Comparison of ENCODE assay signal across 8 cellular contexts in the genomic region with DNA sequence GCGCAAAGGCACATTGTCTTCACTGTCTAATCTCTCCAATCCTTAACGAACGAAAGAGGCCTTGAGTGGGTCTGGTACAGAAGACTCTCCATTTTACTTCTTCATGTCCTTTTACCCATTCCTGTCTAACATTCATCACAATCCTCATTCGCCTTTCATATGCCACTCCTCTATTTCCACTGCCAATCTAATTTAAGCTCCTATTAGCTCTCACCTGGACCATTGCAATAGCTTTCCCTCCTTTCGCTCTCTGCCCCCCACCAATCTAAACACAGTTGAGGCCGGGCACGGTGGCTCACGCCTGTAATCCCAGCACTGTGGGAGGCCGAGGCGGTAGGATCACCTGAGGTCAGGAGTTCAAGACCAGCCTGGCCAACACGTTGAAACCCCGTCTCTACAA. TPM values are rescaled to one million over a fixed set of nuclear protein-coding genes. Genes with fewer than 3 reads are reported as not detected.
DNase-seq lines count a peak whose midpoint lies in the region; ATAC-seq and TF ChIP-seq lines count a peak whose summit lies in the region.

No MANE protein-coding gene starts in this region.

- POLR2A ChIA-PET in activated CD4-positive, alpha-beta T cell treated with anti-CD3 and anti-CD28 coated beads, Interleukin-2, amount 10 ng/mL, durations not matched to agents 7 days and 5 days (lab: Charles Lee): no interaction called here

- no peaks in the 10 kb centered on the region for H3K9me3 ChIP-seq in T-helper 17 cell (ENCODE audit: control insufficient read depth, low read length, poor library complexity, severe bottlenecking)
- H3K9me3 ChIP-seq in iPS-18a (ENCODE audit: control insufficient read depth, low read depth, low read length): no peaks in the 10 kb centered on the region

- CTCF ChIA-PET in activated CD4-positive, alpha-beta T cell treated with anti-CD3 and anti-CD28 coated beads, Interleukin-2, amount 10 ng/mL, durations not matched to agents 7 days and 5 days (lab: Charles Lee): interaction anchor here (1.0 to 2.3 kb wide), 4 partner anchors 11 to 28 kb away, joined by 3 to 7 read pairs (median 4); partner anchors contain the start of gene PEX12

- H3K27me3 ChIP-seq in iPS-18a (ENCODE audit: control insufficient read depth, insufficient read depth, low read length): peaks cover 25% of the 10 kb centered on the region

- peak overlapping the region; percentile 75 for H3K27ac Mint-ChIP-seq in activated CD4-positive, alpha-beta T cell treated with anti-CD3 and anti-CD28 coated beads, Interleukin-2, amount 10 ng/mL, durations not matched to agents 7 days and 5 days
- H3K27ac Mint-ChIP-seq in T-helper 17 cell: no peak overlapping the region
- H3K27ac Mint-ChIP-seq in stimulated activated naive CD8-positive, alpha-beta T cell treated with anti-CD3 and anti-CD28 coated beads, Interleukin-15, amount 100 ng/mL, for 72 hours: peak overlapping the region in 1 of 2 donors; percentile 9

- H3K4me1 ChIP-seq in iPS-18a (ENCODE audit: control insufficient read depth, low read depth, low read length): no peaks in the 10 kb centered on the region

- no peaks in the 10 kb centered on the region for H3K36me3 ChIP-seq in iPS-18a (ENCODE audit: control insufficient read depth, low read depth, low read length)

- H3K36me3 Mint-ChIP-seq in activated CD4-positive, alpha-beta T cell treated with anti-CD3 and anti-CD28 coated beads, Interleukin-2, amount 10 ng/mL, durations not matched to agents 7 days and 5 days (ENCODE audit: low read depth): peaks cover 5% of the 10 kb centered on the region
- peaks cover 3% of the 10 kb centered on the region for H3K36me3 Mint-ChIP-seq in T-helper 17 cell (ENCODE audit: low read depth)

- peaks cover 38% of the 10 kb centered on the region for H3K4me1 Mint-ChIP-seq in activated CD4-positive, alpha-beta T cell treated with anti-CD3 and anti-CD28 coated beads, Interleukin-2, amount 10 ng/mL, durations not matched to agents 7 days and 5 days
- H3K4me1 Mint-ChIP-seq in T-helper 17 cell: peaks cover 24% of the 10 kb centered on the region
- H3K4me1 Mint-ChIP-seq in stimulated activated naive CD8-positive, alpha-beta T cell treated with anti-CD3 and anti-CD28 coated beads, Interleukin-15, amount 100 ng/mL, for 72 hours: peaks cover 44% of the 10 kb centered on the region

- no peak for DNase-seq in activated CD4-positive, alpha-beta T cell treated with anti-CD3 and anti-CD28 coated beads, Interleukin-2, amount 10 ng/mL, durations not matched to agents 7 days and 5 days
- no peak for DNase-seq in activated CD4-positive, alpha-beta T cell treated with anti-CD3 and anti-CD28 coated beads, Interleukin-2, amount 50 U/mL, for 4 hours
- DNase-seq in T-helper 17 cell (no peak), GM20000 (ENCODE audit: low spot score) (no peak)
- no peak for DNase-seq in stimulated activated naive CD8-positive, alpha-beta T cell treated with anti-CD3 and anti-CD28 coated beads, Interleukin-15, amount 100 ng/mL, for 72 hours

- H3K4me3 ChIP-seq in iPS-18a (ENCODE audit: low read length): peak overlapping the region; percentile 90

- peaks cover 18% of the 10 kb centered on the region for H3K27me3 Mint-ChIP-seq in activated CD4-positive, alpha-beta T cell treated with anti-CD3 and anti-CD28 coated beads, Interleukin-2, amount 10 ng/mL, durations not matched to agents 7 days and 5 days
- no peaks in the 10 kb centered on the region for H3K27me3 Mint-ChIP-seq in T-helper 17 cell
- no peaks in the 10 kb centered on the region for H3K27me3 Mint-ChIP-seq in stimulated activated naive CD8-positive, alpha-beta T cell treated with anti-CD3 and anti-CD28 coated beads, Interleukin-15, amount 100 ng/mL, for 72 hours

- H3K9me3 Mint-ChIP-seq in activated CD4-positive, alpha-beta T cell treated with anti-CD3 and anti-CD28 coated beads, Interleukin-2, amount 10 ng/mL, durations not matched to agents 7 days and 5 days: no peaks in the 10 kb centered on the region
- H3K9me3 Mint-ChIP-seq in stimulated activated naive CD8-positive, alpha-beta T cell treated with anti-CD3 and anti-CD28 coated beads, Interleukin-15, amount 100 ng/mL, for 72 hours: no peaks in the 10 kb centered on the region

- H3K4me3 Mint-ChIP-seq in activated CD4-positive, alpha-beta T cell treated with anti-CD3 and anti-CD28 coated beads, Interleukin-2, amount 10 ng/mL, durations not matched to agents 7 days and 5 days: peak overlapping the region; percentile 88
- H3K4me3 Mint-ChIP-seq in T-helper 17 cell: peak overlapping the region; percentile 97
- H3K4me3 Mint-ChIP-seq in stimulated activated naive CD8-positive, alpha-beta T cell treated with anti-CD3 and anti-CD28 coated beads, Interleukin-15, amount 100 ng/mL, for 72 hours: peak overlapping the region; percentile 80 to 90

- TF ChIP-seq CTCF in GM20000 (IDR thresholded peaks at IDR 0.05; ENCODE audit: extremely low read depth, missing control alignments): no peak

- ATAC-seq in T-helper 17 cell (no peak), HG03097 (IDR thresholded peaks at IDR 0.05; ENCODE audit: low FRiP score, unreplicated experiment) (no peak), GM19467 (IDR thresholded peaks at IDR 0.05; ENCODE audit: unreplicated experiment) (no peak)
- no peak for ATAC-seq in stimulated activated naive CD8-positive, alpha-beta T cell treated with anti-CD3 and anti-CD28 coated beads, Interleukin-15, amount 100 ng/mL, for 72 hours

- no peak overlapping the region for H3K9ac ChIP-seq in iPS-18a (ENCODE audit: low read length)

- no peak overlapping the region for H3K27ac ChIP-seq in iPS-18a (ENCODE audit: low read length)

RNA-seq across cellular contexts. Expression of gene SLFN14, which starts 6.3 kb away (rescaled TPM):
- not detected for total RNA-seq in activated CD4-positive, alpha-beta T cell treated with anti-CD3 and anti-CD28 coated beads, Interleukin-2, amount 10 ng/mL, durations not matched to agents 7 days and 5 days
- 1 to 10 TPM in 1 of 2 donors, not detected in 1; 7.2 TPM for total RNA-seq in T-helper 17 cell

RNA-seq across cellular contexts. Expression of gene PEX12, which starts 11.4 kb away (rescaled TPM):
- 1 to 10 TPM; 4.0 to 5.5 TPM for total RNA-seq in activated CD4-positive, alpha-beta T cell treated with anti-CD3 and anti-CD28 coated beads, Interleukin-2, amount 10 ng/mL, durations not matched to agents 7 days and 5 days
- 1 to 10 TPM; 3.1 to 3.6 TPM for total RNA-seq in T-helper 17 cell

RNA-seq across cellular contexts. Expression of gene AP2B1, which starts 20.2 kb away (rescaled TPM):
- total RNA-seq in activated CD4-positive, alpha-beta T cell treated with anti-CD3 and anti-CD28 coated beads, Interleukin-2, amount 10 ng/mL, durations not matched to agents 7 days and 5 days: 100 to 1,000 TPM; 180 to 185 TPM
- total RNA-seq in T-helper 17 cell: 100 to 1,000 TPM in 1 of 2 donors, 10 to 100 TPM in 1; 95.9 to 114 TPM

RNA-seq across cellular contexts. Expression of gene SLFN12L, which starts 29.5 kb away (rescaled TPM):
- 100 to 1,000 TPM in 1 of 2 experiments, 10 to 100 TPM in 1; 97.9 to 102 TPM for total RNA-seq in activated CD4-positive, alpha-beta T cell treated with anti-CD3 and anti-CD28 coated beads, Interleukin-2, amount 10 ng/mL, durations not matched to agents 7 days and 5 days
- total RNA-seq in T-helper 17 cell: 10 to 100 TPM; 70.0 to 90.1 TPM
